ENCODE assay signal across 1 cellular context in genomic region chr13:29791997-29792775, GRCh38.
TF ChIP-seq lines count a peak whose summit lies in the region.

No MANE protein-coding gene starts in this region.

TF ChIP-seq in SK-N-SH treated with all-trans-retinoic acid at 6 μM for 48 hours, 23 proteins besides CTCF, POLR2A, EP300 and RAD21 (continued from another document):
- TF ChIP-seq TSHZ2 (CRISPR knock-in tag; IDR thresholded peaks at IDR 0.05) (no peak), ISL1 (CRISPR knock-in tag; IDR thresholded peaks at IDR 0.05) (no peak), RARB (CRISPR knock-in tag; IDR thresholded peaks at IDR 0.05) (no peak)
